11 cellular contexts compared by ENCODE assay signal in the genomic region with DNA sequence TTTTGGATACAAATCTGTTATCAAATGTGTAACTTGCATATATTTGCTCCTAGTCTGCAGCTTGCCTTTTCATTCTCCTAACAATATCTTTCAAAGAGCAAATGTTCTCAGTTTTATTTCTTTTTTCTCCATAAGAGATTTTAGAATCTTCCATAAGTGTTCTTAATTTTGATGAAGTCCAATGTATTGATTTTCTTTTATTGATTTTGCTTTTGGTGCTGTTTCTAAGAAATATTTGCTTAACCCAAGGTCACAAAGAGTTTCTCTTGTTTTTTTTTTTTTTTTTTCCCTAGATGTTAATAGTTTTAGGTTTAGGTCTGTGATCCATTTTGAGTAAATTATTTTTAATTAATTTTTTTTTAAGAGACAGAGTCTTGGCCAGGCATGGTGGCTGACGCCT.
"Had no signal": no experiment of that assay in that cellular context is flagged by ENCODE, and none has a peak within 500 bp of the region (broad histone marks: within the 10 kb centered on the region; RNA-seq: fewer than 3 reads in every experiment).

No MANE protein-coding gene starts in this region.

- H3K9ac ChIP-seq: GM23248 had no signal

- H3K36me3 ChIP-seq: HAP-1 had no signal

- H3K4me2 ChIP-seq: GM23338 had no signal

- H3K9me3 ChIP-seq: HAP-1 had no signal

- H2AFZ ChIP-seq: GM23248, GM23338 had no signal

- H3K27ac ChIP-seq: GM23248 had no signal

- DNase-seq: GM23248, GOT3, H7, H9, HCEC 1CT, HFFc6 had no signal

- H3K4me3 ChIP-seq: GM23248, GM23338, HAP-1 had no signal

- ATAC-seq: GM23338, HCT116 had no signal

- H3K4me1 ChIP-seq: HAP-1 had no signal

- FAIRE-seq: H1, H54 had no signal
